ENCODE assay signal across 8 cellular contexts in genomic region chr14:96797188-96797942, GRCh38. TPM values are rescaled to one million over a fixed set of nuclear protein-coding genes. Genes with fewer than 3 reads are reported as not detected.
DNase-seq lines count a peak whose midpoint lies in the region; ATAC-seq and TF ChIP-seq lines count a peak whose summit lies in the region.

VRK1 (plus strand) TSS chr14:96797382; CDS start chr14:96833472, 36,090 bp downstream.

- H3K79me2 ChIP-seq in hepatocyte: peaks cover 47% of the 10 kb centered on the region

- H3K4me1 ChIP-seq in hepatocyte (ENCODE audit: insufficient read depth) (no peaks in the 10 kb centered on the region), aorta (ENCODE audit: control insufficient read depth in 1 of 2, insufficient read depth in 2 of 2, low read length in 2 of 2) (no peaks in the 10 kb centered on the region)

- peak; percentile 88 for ATAC-seq in GM18517 (IDR thresholded peaks at IDR 0.05; ENCODE audit: unreplicated experiment)
- ATAC-seq in HG03039 (IDR thresholded peaks at IDR 0.05; ENCODE audit: unreplicated experiment): peak; percentile 98
- ATAC-seq in aorta (ENCODE audit: low FRiP score): peak; percentile 100

- no peaks in the 10 kb centered on the region for H3K27me3 ChIP-seq in hepatocyte
- H3K27me3 ChIP-seq in aorta (ENCODE audit: control insufficient read depth in 1 of 2, insufficient read depth in 2 of 2, low read length in 1 of 2): no peaks in the 10 kb centered on the region

- H3K4me3 ChIP-seq in hepatocyte (peak within 1 kb of the TSS; percentile 88), aorta (ENCODE audit: low read length in 2 of 2) (peak within 1 kb of the TSS; percentile 62 to 79)

- peak within 1 kb of the TSS; percentile 86 for H2AFZ ChIP-seq in hepatocyte

- peak within 1 kb of the TSS; percentile 24 for H3K27ac ChIP-seq in hepatocyte
- no peak within 1 kb of the TSS for H3K27ac ChIP-seq in aorta (ENCODE audit: low read depth in 1 of 2, low read length in 2 of 2)

- DNase-seq in NCI-H2081 (lab: John Stamatoyannopoulos, UW) (peak; percentile 96 to 98), T-helper 9 cell (peak; percentile 92), astrocyte of the hippocampus (ENCODE audit: low read depth, low spot score) (peak; percentile 99), hepatocyte (ENCODE audit: low spot score) (peak; percentile 98), renal cortical epithelial cell (ENCODE audit: low read depth) (peak; percentile 87), aorta (peak; percentile 97 to 99)

- H4K20me1 ChIP-seq in hepatocyte (ENCODE audit: insufficient read depth, poor library complexity, severe bottlenecking): peaks cover 4% of the 10 kb centered on the region

- no peak for TF ChIP-seq CTCF in hepatocyte (IDR thresholded peaks at IDR 0.05; ENCODE audit: poor library complexity)

- H3K9me3 ChIP-seq in hepatocyte (ENCODE audit: low read depth) (no peaks in the 10 kb centered on the region), aorta (ENCODE audit: control insufficient read depth, low read length) (no peaks in the 10 kb centered on the region)

- H3K9me2 ChIP-seq in hepatocyte (replicated peaks; ENCODE audit: insufficient read depth): no peaks in the 10 kb centered on the region

- 1% methylated on average over 60 of the region's 95 CpGs for WGBS in hepatocyte (ENCODE audit: low lambda C conversion rate, missing lambda C conversion rate)
- WGBS in aorta, 2 donors: 0% methylated on average over 76 to 95 of the region's 95 CpGs

- H3K36me3 ChIP-seq in hepatocyte (replicated peaks; ENCODE audit: insufficient read depth, low read depth) (no peaks in the 10 kb centered on the region), aorta (ENCODE audit: control insufficient read depth in 1 of 2, insufficient read depth in 2 of 2, low read length in 1 of 2) (no peaks in the 10 kb centered on the region)

- peak within 1 kb of the TSS; percentile 99 for H3K4me2 ChIP-seq in hepatocyte

- intact Hi-C loops in aorta (cut with DNase I): no loop called here

RNA-seq across cellular contexts. Expression of gene VRK1, which starts in this region (rescaled TPM):
- total RNA-seq in hepatocyte (17.1 and 21.5 TPM in 2 replicates), renal cortical epithelial cell (16.1 and 33.0 TPM in 2 replicates), aorta (1 to 10 TPM; 9.0 to 9.4 TPM)
- polyA plus RNA-seq in hepatocyte (10.3 and 16.5 TPM in 2 replicates), aorta (1 to 10 TPM; 5.8 to 7.8 TPM)
